ENCODE assay signal across 21 cellular contexts in the genomic region with DNA sequence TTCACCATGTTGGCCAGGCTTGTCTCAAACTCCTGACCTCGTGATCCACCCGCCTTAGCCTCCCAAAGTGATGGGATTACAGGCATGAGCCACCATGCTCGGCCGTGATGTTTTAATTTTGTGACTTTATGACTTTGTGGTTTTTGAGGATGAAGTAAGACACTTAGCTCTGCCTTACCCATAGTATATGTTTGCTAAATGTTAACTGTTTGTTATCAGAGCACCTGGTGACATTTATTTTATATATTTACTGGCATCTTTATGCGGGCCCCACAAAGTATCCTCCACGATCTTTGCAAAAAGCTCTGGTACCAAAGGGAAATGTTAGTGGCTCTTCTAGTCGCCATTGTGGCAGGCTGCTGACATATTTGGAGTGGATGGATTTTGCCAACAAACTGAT. TPM values are rescaled to one million over a fixed set of nuclear protein-coding genes. Genes with fewer than 3 reads are reported as not detected.
DNase-seq lines count a peak whose midpoint lies in the region; TF ChIP-seq lines count a peak whose summit lies in the region.
"Had no signal": no experiment of that assay in that cellular context is flagged by ENCODE, and none has a peak within 500 bp of the region (broad histone marks: within the 10 kb centered on the region; RNA-seq: fewer than 3 reads in every experiment).

No MANE protein-coding gene starts in this region.

- TF ChIP-seq CTCF in VCaP (conservative IDR thresholded peaks at IDR 0.05) (no peak), spleen (IDR thresholded peaks at IDR 0.05 in 8 of 11, conservative IDR thresholded peaks at IDR 0.05 in 3 of 11) (no peak)

- no peak overlapping the region for H3K4me3 ChIP-seq in spleen
- H3K4me3 ChIP-seq: HAP-1 had no signal

- DNase-seq in MV-4-11 (lab: John Stamatoyannopoulos, UW) = peak; percentile 21
- peak; percentile 20 for DNase-seq in mesenteric fat pad (ENCODE audit: low spot score)
- DNase-seq in spleen = peak; percentile 1
- DNase-seq in NCI-H187 treated with DMSO at 0.1 percent for 48 hours (lab: John Stamatoyannopoulos, UW) = no peak
- DNase-seq in NCI-H1436 (lab: John Stamatoyannopoulos, UW) = no peak
- no peak for DNase-seq in SKM-1 (lab: John Stamatoyannopoulos, UW; ENCODE audit: unreplicated experiment)
- DNase-seq: C1 segment of cervical spinal cord; Calu3; CD4-positive, alpha-beta memory T cell; COR-L47; DMS53; DMS79 treated with DMSO at 0.1 percent for 48 hours; GF-D8; GOT3 had no signal

- intact Hi-C loops in spleen (cut with DNase I; ENCODE audit: low total_unique reads) = no loop called here

- whole genome bisulfite sequencing in spleen, 5 donors = 86 to 91% (median 91%) methylated on average over 7 of the region's 7 CpGs

- TF ChIP-seq POLR2A in spleen (IDR thresholded peaks at IDR 0.05) = no peak

- H3K9me3 ChIP-seq in spleen = no peaks in the 10 kb centered on the region
- H3K9me3 ChIP-seq: HAP-1 had no signal

- no peaks in the 10 kb centered on the region for H3K27me3 ChIP-seq in spleen (replicated peaks in 1 of 7)

- H3K36me3 ChIP-seq in spleen = peaks cover 0 to 60% (median 9%) of the 10 kb centered on the region in 6 donors

- peaks cover 0 to 3% (median 0%) of the 10 kb centered on the region in 6 donors for H3K4me1 ChIP-seq in spleen
- H3K4me1 ChIP-seq: HAP-1 had no signal

- H3K27ac ChIP-seq in VCaP (peak overlapping the region; percentile 88; the same call in 1 of the 2 replicates), spleen (no peak overlapping the region)

RNA-seq across cellular contexts. Expression of gene SLC23A1, which starts 6.7 kb away (rescaled TPM):
- total RNA-seq in mesenteric fat pad (not detected), spleen (1 to 10 TPM in 4 of 7 donors, under 1 TPM in 2, not detected in 1; 0.28 to 2.4 (median 1.6) TPM)
- 1 to 10 TPM in 1 of 3 donors, under 1 TPM in 2; 0.87 to 1.2 (median 0.89) TPM for polyA plus RNA-seq in spleen
- total RNA-seq: A172; A673; CD4-positive, alpha-beta memory T cell; Daoy; G401 had no signal
- polyA plus RNA-seq: BJ; CD4-positive, alpha-beta memory T cell had no signal

RNA-seq across cellular contexts. Expression of gene MZB1, which starts 13.3 kb away (rescaled TPM):
- total RNA-seq in mesenteric fat pad (0.61 TPM), spleen (100 to 1,000 TPM in 3 of 7 donors, 10 to 100 TPM in 4; 72.6 to 273 (median 97.8) TPM)
- 100 to 1,000 TPM; 114 to 179 (median 144) TPM for polyA plus RNA-seq in spleen
- total RNA-seq: A172, A673, Calu3, Daoy, G401 had no signal
- polyA plus RNA-seq: BJ had no signal

RNA-seq across cellular contexts. Expression of gene PROB1, which starts 18.5 kb away (rescaled TPM):
- total RNA-seq in mesenteric fat pad (2.1 TPM), spleen (1 to 10 TPM; 1.1 to 3.2 (median 2.3) TPM)
- 1 to 10 TPM in 1 of 3 donors, under 1 TPM in 2; 0.33 to 1.3 (median 0.99) TPM for polyA plus RNA-seq in spleen

RNA-seq across cellular contexts. Expression of gene SPATA24, which starts 27.5 kb away (rescaled TPM):
- total RNA-seq in mesenteric fat pad = 2.0 TPM
- 1 to 10 TPM; 2.1 to 7.6 (median 3.7) TPM for total RNA-seq in spleen
- 1 to 10 TPM; 8.5 to 9.5 (median 9.0) TPM for polyA plus RNA-seq in spleen

RNA-seq across cellular contexts. Expression of gene PAIP2, which starts 34.7 kb away (rescaled TPM):
- total RNA-seq in mesenteric fat pad = 79.3 TPM
- 100 to 1,000 TPM in 2 of 7 donors, 10 to 100 TPM in 5; 73.2 to 117 (median 86.4) TPM for total RNA-seq in spleen
- polyA plus RNA-seq in spleen = 100 to 1,000 TPM in 2 of 3 donors, 10 to 100 TPM in 1; 90.6 to 119 (median 117) TPM

Comparison
In these comparisons a context has a peak if more than half of its experiments do, and no peak if none do; other contexts are left out.
1. DNase-seq: peak in MV-4-11 (single experiment), mesenteric fat pad (single experiment) and spleen (single experiment); none in NCI-H187 treated with DMSO at 0.1 percent for 48 hours (single experiment), NCI-H1436 (single experiment) and SKM-1 (single experiment).
2. RNA of gene MZB1, which starts 13.3 kb away (total RNA-seq): 72.6 to 273 TPM in spleen; 0.61 TPM in mesenteric fat pad (single experiment); every median in the first group is over 10 times any median in the second.